Comparison of ENCODE assay signal across 8 cellular contexts in genomic region chr2:238426568-238427434, GRCh38. TPM values are rescaled to one million over a fixed set of nuclear protein-coding genes. Genes with fewer than 3 reads are reported as not detected.
DNase-seq lines count a peak whose midpoint lies in the region; ATAC-seq, FAIRE-seq and TF ChIP-seq lines count a peak whose summit lies in the region.

Gene ASB1 (plus strand): TSS chr2:238426927. CDS start chr2:238427071, 144 bp downstream.

- CTCF ChIA-PET in HepG2 (lab: Yijun Ruan, JAX; ENCODE audit: low intra/inter-chr PET ratio, low total read pairs): interaction anchor here (1.3 kb wide), 1 partner anchor 56 kb away, joined by 3 read pairs; no protein-coding TSS in a partner anchor

- POLR2A ChIA-PET in HepG2 (lab: Yijun Ruan, JAX): interaction anchor here (0.6 to 2.1 kb wide), 4 partner anchors 10 to 23 kb away, joined by 3 to 11 read pairs (median 5); no protein-coding TSS in a partner anchor

- peak; percentile 72; the same call in 1 of the 2 replicates for TF ChIP-seq RAD21 in HepG2 (CRISPR knock-in tag; IDR thresholded peaks at IDR 0.05)

- peak within 1 kb of the TSS; percentile 87 for H3K27ac ChIP-seq in HepG2 (ENCODE audit: extremely low read length, insufficient read depth, low read length)

- peaks cover 49% of the 10 kb centered on the region for H3K4me1 ChIP-seq in HepG2 (ENCODE audit: insufficient read depth, low read length)

- H3K79me2 ChIP-seq in HepG2 (ENCODE audit: insufficient read depth, low read length): peaks cover 47% of the 10 kb centered on the region

- peak within 1 kb of the TSS; percentile 85 for H3K4me3 ChIP-seq in AG09309 (ENCODE audit: control insufficient read depth, low read depth, low read length)
- H3K4me3 ChIP-seq in HepG2 (replicated peaks in 1 of 3; ENCODE audit: insufficient read depth in 1 of 3, low read depth in 2 of 3, low read length in 3 of 3): peak within 1 kb of the TSS; percentile 84 to 94 (median 92)

- no peak for FAIRE-seq in HepG2 (lab: Jason Lieb, UNC)

- H3K9me3 ChIP-seq in HepG2 (ENCODE audit: low read length): no peaks in the 10 kb centered on the region

- no peak for TF ChIP-seq CTCF in AG09309 (IDR thresholded peaks at IDR 0.05; ENCODE audit: control insufficient read depth, insufficient read depth, low read depth, low read length, missing control alignments)
- TF ChIP-seq CTCF in HepG2 (CRISPR knock-in tag; IDR thresholded peaks at IDR 0.05): no peak; the same call in 1 of the 2 replicates

- H3K9ac ChIP-seq in HepG2 (ENCODE audit: insufficient read depth, low read depth, low read length): peak within 1 kb of the TSS; percentile 95

- no peaks in the 10 kb centered on the region for H3K27me3 Mint-ChIP-seq in activated CD4-positive, alpha-beta T cell treated with anti-CD3 and anti-CD28 coated beads, Interleukin-2, amount 10 ng/mL, durations not matched to agents 24 days and 14 days

- under 1% methylated on average over 65 of the region's 104 CpGs for WGBS in HepG2 (ENCODE audit: low lambda C conversion rate)

- peak within 1 kb of the TSS; percentile 93 for H3K27ac Mint-ChIP-seq in activated CD4-positive, alpha-beta T cell treated with anti-CD3 and anti-CD28 coated beads, Interleukin-2, amount 10 ng/mL, durations not matched to agents 24 days and 14 days

- TF ChIP-seq EP300 in HepG2 (IDR thresholded peaks at IDR 0.05; ENCODE audit: low read depth in 2 of 2, low read length in 2 of 2) (no peak; a peak in 1 of 4 replicates), HepG2 (CRISPR knock-in tag; IDR thresholded peaks at IDR 0.05; ENCODE audit: borderline replicate concordance) (no peak; the same call in 1 of the 2 replicates)

- intact Hi-C loops in activated CD4-positive, alpha-beta T cell treated with anti-CD3 and anti-CD28 coated beads, Interleukin-2, amount 10 ng/mL, durations not matched to agents 24 days and 14 days (cut with micrococcal nuclease): loop anchor here (1.0 to 10.0 kb wide), 3 partner anchors 12 to 732 kb away; partner anchors contain the start of gene PER2
- intact Hi-C loops in HepG2 (cut with micrococcal nuclease; ENCODE audit: unreplicated experiment): no loop called here

- peaks cover 16% of the 10 kb centered on the region for H4K20me1 ChIP-seq in HepG2 (ENCODE audit: insufficient read depth, low read length)

- no peak within 1 kb of the TSS for H2AFZ ChIP-seq in HepG2 (ENCODE audit: low read length)

- peak; percentile 64 to 90 for TF ChIP-seq POLR2A in HepG2 (IDR thresholded peaks at IDR 0.05; ENCODE audit: insufficient read depth in 1 of 2, low read depth in 2 of 2, low read length in 2 of 2)

- no peaks in the 10 kb centered on the region for H3K9me3 Mint-ChIP-seq in activated CD4-positive, alpha-beta T cell treated with anti-CD3 and anti-CD28 coated beads, Interleukin-2, amount 10 ng/mL, durations not matched to agents 24 days and 14 days

- TSS peak; percentile 53 for BruUV-seq in HepG2 (replicated peaks; lab: Mats Ljungman, UMichigan)

- peaks cover 7 to 13% of the 10 kb centered on the region in 2 experiments; a peak in 4 of 5 replicates for H3K36me3 ChIP-seq in HepG2 (replicated peaks in 1 of 2; ENCODE audit: control insufficient read depth in 1 of 2, insufficient read depth in 2 of 2, low read length in 2 of 2)

- no peaks in the 10 kb centered on the region; a peak in 1 of 5 replicates for H3K27me3 ChIP-seq in HepG2 (ENCODE audit: control insufficient read depth in 1 of 2, insufficient read depth in 2 of 2, low read length in 2 of 2)

- in situ Hi-C loops in HepG2 (cut with HindIII; ENCODE audit: extremely low pct_ligation_motif_present, low pct_unique_long_range_greater_than_20kb): no loop called here

- ATAC-seq in GM18868 (IDR thresholded peaks at IDR 0.05; ENCODE audit: unreplicated experiment) (peak; percentile 84), HG03103 (IDR thresholded peaks at IDR 0.05; ENCODE audit: low read depth, unreplicated experiment) (peak; percentile 78), HepG2 (peak; percentile 83)

- H3K4me2 ChIP-seq in HepG2 (ENCODE audit: low read depth, low read length): peak within 1 kb of the TSS; percentile 84

- DNase-seq in AG09309 (ENCODE audit: low read depth): no peak
- peak; percentile 25 for DNase-seq in NCI-H446 treated with DMSO at 0.1 percent for 48 hours (lab: John Stamatoyannopoulos, UW)
- DNase-seq in activated CD4-positive, alpha-beta T cell treated with anti-CD3 and anti-CD28 coated beads, Interleukin-2, amount 10 ng/mL, durations not matched to agents 24 days and 14 days: peak; percentile 95
- peak; percentile 67 for DNase-seq in dedifferentiated amniotic fluid mesenchymal stem cell (ENCODE audit: extremely low spot score)
- peak; percentile 73 for DNase-seq in HepG2 (ENCODE audit: low spot score)
- peak; percentile 76 for DNase-seq in stimulated activated CD4-positive, alpha-beta T cell treated with anti-CD3 and anti-CD28 coated beads, Interleukin-4, amount 100 ng/mL, for 24 hours

- peaks cover 33% of the 10 kb centered on the region for H3K4me1 Mint-ChIP-seq in activated CD4-positive, alpha-beta T cell treated with anti-CD3 and anti-CD28 coated beads, Interleukin-2, amount 10 ng/mL, durations not matched to agents 24 days and 14 days

- H3K36me3 Mint-ChIP-seq in activated CD4-positive, alpha-beta T cell treated with anti-CD3 and anti-CD28 coated beads, Interleukin-2, amount 10 ng/mL, durations not matched to agents 24 days and 14 days (ENCODE audit: low read depth): peaks cover 35% of the 10 kb centered on the region

- peak within 1 kb of the TSS; percentile 91 for H3K4me3 Mint-ChIP-seq in activated CD4-positive, alpha-beta T cell treated with anti-CD3 and anti-CD28 coated beads, Interleukin-2, amount 10 ng/mL, durations not matched to agents 24 days and 14 days

TF ChIP-seq in HepG2, 621 proteins besides CTCF, POLR2A, EP300 and RAD21 (continues in another document):
- TF ChIP-seq ZNF460 (CRISPR knock-in tag; IDR thresholded peaks at IDR 0.05; ENCODE audit: borderline replicate concordance): no peak
- peak; percentile 55 for TF ChIP-seq ARNTL (CRISPR knock-in tag; IDR thresholded peaks at IDR 0.05)
- no peak for TF ChIP-seq ZNF577 (CRISPR knock-in tag; IDR thresholded peaks at IDR 0.05; ENCODE audit: borderline replicate concordance, low read depth)
- TF ChIP-seq FIP1L1 (IDR thresholded peaks at IDR 0.05; ENCODE audit: borderline replicate concordance, insufficient read depth, low read depth, low read length): peak; percentile 56; the same call in 1 of the 2 replicates
- TF ChIP-seq ELF3 (CRISPR knock-in tag; IDR thresholded peaks at IDR 0.05): peak; percentile 93
- no peak for TF ChIP-seq NFKBIZ (CRISPR knock-in tag; IDR thresholded peaks at IDR 0.05)
- TF ChIP-seq SP4 (CRISPR knock-in tag; IDR thresholded peaks at IDR 0.05): peak; percentile 74
- TF ChIP-seq NFE2 (CRISPR knock-in tag; IDR thresholded peaks at IDR 0.05): no peak
- peak; percentile 58; the same call in 1 of the 2 replicates for TF ChIP-seq HDAC2 (CRISPR knock-in tag; IDR thresholded peaks at IDR 0.05)
- no peak for TF ChIP-seq PTBP1 (IDR thresholded peaks at IDR 0.05; ENCODE audit: low read depth, low read length, poor library complexity, severe bottlenecking)
- no peak; the same call in 1 of the 2 replicates for TF ChIP-seq ZFP37 (CRISPR knock-in tag; IDR thresholded peaks at IDR 0.05; ENCODE audit: borderline replicate concordance)
- TF ChIP-seq ZNF432 (CRISPR knock-in tag; IDR thresholded peaks at IDR 0.05; ENCODE audit: borderline replicate concordance): no peak
- no peak for TF ChIP-seq ZNF558 (CRISPR knock-in tag; IDR thresholded peaks at IDR 0.05; ENCODE audit: borderline replicate concordance)
- peak; percentile 45; the same call in 1 of the 2 replicates for TF ChIP-seq PITX1 (CRISPR knock-in tag; IDR thresholded peaks at IDR 0.05)
- peak; percentile 83; the same call in 1 of the 2 replicates for TF ChIP-seq ZNF441 (CRISPR knock-in tag; IDR thresholded peaks at IDR 0.05; ENCODE audit: borderline replicate concordance)
- peak; percentile 88 for TF ChIP-seq RBM39 (IDR thresholded peaks at IDR 0.05; ENCODE audit: low read depth, low read length, poor library complexity, severe bottlenecking)
- no peak for TF ChIP-seq SMAD1 (CRISPR knock-in tag; IDR thresholded peaks at IDR 0.05; ENCODE audit: borderline replicate concordance, low read depth)

RNA-seq across cellular contexts. Expression of gene ASB1, which starts in this region (rescaled TPM):
- 33.9 and 34.8 TPM in 2 replicates for total RNA-seq in activated CD4-positive, alpha-beta T cell treated with anti-CD3 and anti-CD28 coated beads, Interleukin-2, amount 10 ng/mL, durations not matched to agents 24 days and 14 days
- total RNA-seq in HepG2 (2016; rRNA removed; fragmentation: Illumina TruSeq; extraction: Trizol): 47.5 and 48.6 TPM in 2 replicates
- 36.1 and 38.8 TPM in 2 replicates for total RNA-seq in HepG2 (2016; cell fraction: cytosol; rRNA removed; fragmentation: Illumina TruSeq; extraction: Trizol; ENCODE audit: low read depth)
- total RNA-seq in HepG2 (2016; cell fraction: insoluble cytoplasmic fraction; rRNA removed; fragmentation: Illumina TruSeq; extraction: Trizol): 42.9 and 49.7 TPM in 2 replicates
- total RNA-seq in HepG2 (2016; cell fraction: membrane; rRNA removed; fragmentation: Illumina TruSeq; extraction: Trizol): 46.0 and 48.9 TPM in 2 replicates
- 36.1 and 43.2 TPM in 2 replicates for total RNA-seq in HepG2 (2016; cell fraction: nucleus; rRNA removed; fragmentation: Illumina TruSeq; extraction: Trizol)
- polyA plus RNA-seq in HepG2 (2011; rRNA removed): 45.6 and 49.2 TPM in 2 replicates
- 33.5 and 52.6 TPM in 2 replicates for polyA plus RNA-seq in HepG2 (2011; cell fraction: cytosol; rRNA removed)
- 151 and 167 TPM in 2 replicates for polyA plus RNA-seq in HepG2 (2011; cell fraction: nucleus; rRNA removed)
- 36.1 and 37.5 TPM in 2 replicates for polyA plus RNA-seq in HepG2 (2012)
- polyA plus RNA-seq in HepG2 (2016; cell fraction: cytosol; fragmentation: Illumina TruSeq; extraction: Trizol; ENCODE audit: low read depth): 39.0 and 42.6 TPM in 2 replicates
- polyA plus RNA-seq in HepG2 (2016; cell fraction: insoluble cytoplasmic fraction; fragmentation: Illumina TruSeq; extraction: Trizol; ENCODE audit: low read depth): 48.6 and 51.7 TPM in 2 replicates
- 45.0 and 48.7 TPM in 2 replicates for polyA plus RNA-seq in HepG2 (2016; cell fraction: membrane; fragmentation: Illumina TruSeq; extraction: Trizol; ENCODE audit: low read depth)
- 83.8 and 85.3 TPM in 2 replicates for polyA plus RNA-seq in HepG2 (2016; cell fraction: nucleus; fragmentation: Illumina TruSeq; extraction: Trizol; ENCODE audit: insufficient read depth, low read depth)
- 19.6 and 68.1 TPM in 2 replicates for polyA minus RNA-seq in HepG2 (2011; rRNA and poly(A)+ RNA removed; ENCODE audit: low replicate concordance)
- polyA minus RNA-seq in HepG2 (2011; cell fraction: cytosol; rRNA and poly(A)+ RNA removed): 23.7 TPM in 2 replicates
- polyA minus RNA-seq in HepG2 (2011; cell fraction: nucleus; rRNA and poly(A)+ RNA removed): 45.2 and 49.1 TPM in 2 replicates
